19 cellular contexts compared by ENCODE assay signal in genomic region chr3:72270730-72271129, GRCh38.
DNase-seq lines count a peak whose midpoint lies in the region; ATAC-seq and TF ChIP-seq lines count a peak whose summit lies in the region.
"Had no signal": no experiment of that assay in that cellular context is flagged by ENCODE, and none has a peak within 500 bp of the region (broad histone marks: within the 10 kb centered on the region; RNA-seq: fewer than 3 reads in every experiment).

No MANE protein-coding gene starts in this region.

- H3K36me3 Mint-ChIP-seq in naive B cell, result peaks cover 0 to 7% of the 10 kb centered on the region in 2 donors
- H3K36me3 Mint-ChIP-seq: CD4-positive, alpha-beta memory T cell had no signal

- no peaks in the 10 kb centered on the region for H3K27me3 ChIP-seq in left ventricle myocardium inferior (ENCODE audit: low read depth)
- H3K27me3 ChIP-seq in heart right ventricle, result no peaks in the 10 kb centered on the region
- no peaks in the 10 kb centered on the region for H3K27me3 ChIP-seq in esophagus muscularis mucosa
- H3K27me3 ChIP-seq: brain microvascular endothelial cell had no signal

- TF ChIP-seq CTCF in left ventricle myocardium inferior (IDR thresholded peaks at IDR 0.05; ENCODE audit: borderline replicate concordance), result no peak
- no peak for TF ChIP-seq CTCF in heart right ventricle (IDR thresholded peaks at IDR 0.05)
- TF ChIP-seq CTCF in esophagus muscularis mucosa (IDR thresholded peaks at IDR 0.05), result no peak

- H3K36me3 ChIP-seq in left ventricle myocardium inferior (no peaks in the 10 kb centered on the region), heart right ventricle (no peaks in the 10 kb centered on the region), esophagus muscularis mucosa (no peaks in the 10 kb centered on the region)
- H3K36me3 ChIP-seq: brain microvascular endothelial cell had no signal

- 90 to 93% methylated on average over 5 of the region's 5 CpGs for WGBS in heart right ventricle, 2 donors
- WGBS in esophagus muscularis mucosa, result 78% methylated on average over 5 of the region's 5 CpGs

- H3K4me1 Mint-ChIP-seq in naive B cell, result peaks cover 72 to 96% (median 80%) of the 10 kb centered on the region in 3 donors

- TF ChIP-seq EP300 in esophagus muscularis mucosa (IDR thresholded peaks at IDR 0.05), result no peak

- intact Hi-C loops in left ventricle myocardium inferior (cut with micrococcal nuclease) (no loop called here), heart right ventricle (cut with DNase I) (loop anchor here in 3 of 10 donors (5.0 to 10.0 kb wide), 4 partner anchors 74 to 554 kb away; partner anchors contain the start of gene RYBP (in 2 of the 3)), esophagus muscularis mucosa (cut with DNase I) (no loop called here), left ventricle myocardium superior (cut with micrococcal nuclease) (no loop called here)

- H3K4me3 ChIP-seq in left ventricle myocardium inferior (no peak overlapping the region), heart right ventricle (no peak overlapping the region), esophagus muscularis mucosa (no peak overlapping the region)
- H3K4me3 ChIP-seq: coronary artery, lung had no signal

- peaks cover 0 to 9% (median 3%) of the 10 kb centered on the region in 7 donors for H3K9me3 Mint-ChIP-seq in naive B cell
- H3K9me3 Mint-ChIP-seq: naive thymus-derived CD4-positive, alpha-beta T cell had no signal

- H3K27me3 Mint-ChIP-seq in naive B cell, result peaks cover 0 to 2% (median 0%) of the 10 kb centered on the region in 3 donors
- H3K27me3 Mint-ChIP-seq: CD4-positive, alpha-beta memory T cell; naive thymus-derived CD4-positive, alpha-beta T cell had no signal

- TF ChIP-seq POLR2A in esophagus muscularis mucosa (IDR thresholded peaks at IDR 0.05; ENCODE audit: low read depth), result no peak

- H3K27ac Mint-ChIP-seq in naive B cell, result peak overlapping the region in 2 of 6 donors; percentile 32 to 54

- peaks cover 65% of the 10 kb centered on the region for H3K4me1 ChIP-seq in left ventricle myocardium inferior
- peaks cover 9 to 67% (median 54%) of the 10 kb centered on the region in 9 donors for H3K4me1 ChIP-seq in heart right ventricle
- peaks cover 50 to 62% (median 59%) of the 10 kb centered on the region in 4 donors for H3K4me1 ChIP-seq in esophagus muscularis mucosa

- H3K4me3 Mint-ChIP-seq in naive B cell, result peak overlapping the region in 7 of 8 donors; percentile 53 to 80 (median 66)
- H3K4me3 Mint-ChIP-seq: activated CD4-positive, alpha-beta memory T cell treated with anti-CD3 and anti-CD28 coated beads for 36 hours; activated naive CD4-positive, alpha-beta T cell treated with anti-CD3 and anti-CD28 coated beads for 36 hours had no signal

- peak overlapping the region; percentile 50 for H3K27ac ChIP-seq in left ventricle myocardium inferior (replicated peaks)
- peak overlapping the region in 3 of 10 donors; percentile 5 to 60 (median 34) for H3K27ac ChIP-seq in heart right ventricle
- H3K27ac ChIP-seq in esophagus muscularis mucosa (replicated peaks in 1 of 4), result peak overlapping the region; percentile 9 to 59 (median 42)

- ATAC-seq in heart right ventricle, result no peak
- ATAC-seq in naive B cell (ENCODE audit: low read depth in 2 of 2), result no peak
- ATAC-seq in HG02798 (IDR thresholded peaks at IDR 0.05; ENCODE audit: poor library complexity, unreplicated experiment), result no peak
- ATAC-seq in left ventricle myocardium superior, result no peak

- H3K9me3 ChIP-seq in left ventricle myocardium inferior (replicated peaks), result no peaks in the 10 kb centered on the region
- no peaks in the 10 kb centered on the region for H3K9me3 ChIP-seq in heart right ventricle
- no peaks in the 10 kb centered on the region for H3K9me3 ChIP-seq in esophagus muscularis mucosa

- DNase-seq in left ventricle myocardium inferior (no peak), heart right ventricle (no peak), esophagus muscularis mucosa (ENCODE audit: extremely low spot score) (no peak), naive B cell (no peak), left ventricle myocardium superior (no peak), SHP77 treated with DMSO at 0.1 percent for 48 hours (lab: John Stamatoyannopoulos, UW) (no peak), NCI-H526 (lab: John Stamatoyannopoulos, UW) (no peak)
- DNase-seq: activated T-cell treated with anti-CD3 and anti-CD28 coated beads, Interleukin-2, amount 50 U/mL, for 1 hour; CD4-positive, alpha-beta memory T cell; DMS79; NCI-H1436 treated with DMSO at 0.1 percent for 48 hours; stimulated activated CD4-positive, alpha-beta T cell treated with anti-CD3 and anti-CD28 coated beads, Interleukin-4, amount 100 ng/mL, for 24 hours had no signal
